25 cellular contexts compared by ENCODE assay signal in genomic region chr2:217332392-217332791, GRCh38.
A peak's percentile ranks its signal among the peaks of the same experiment; 100 is the strongest.
DNase-seq lines count a peak whose midpoint lies in the region; ATAC-seq and TF ChIP-seq lines count a peak whose summit lies in the region.
"Had no signal": no experiment of that assay in that cellular context is flagged by ENCODE, and none has a peak within 500 bp of the region (broad histone marks: within the 10 kb centered on the region; RNA-seq: fewer than 3 reads in every experiment).

No MANE protein-coding gene starts in this region.

- peaks cover 5% of the 10 kb centered on the region for H3K9me3 Mint-ChIP-seq in Caco-2 (ENCODE audit: unreplicated experiment)
- no peaks in the 10 kb centered on the region for H3K9me3 Mint-ChIP-seq in CD8-positive, alpha-beta T cell
- H3K9me3 Mint-ChIP-seq: central memory CD8-positive, alpha-beta T cell; stimulated activated naive CD8-positive, alpha-beta T cell treated with anti-CD3 and anti-CD28 coated beads, Interleukin-15, Interleukin-2, amounts not matched to agents 100 ng/mL and 50 ng/mL, for 24 hours had no signal

- no peak overlapping the region for H3K4me3 Mint-ChIP-seq in Caco-2 (ENCODE audit: unreplicated experiment)
- no peak overlapping the region for H3K4me3 Mint-ChIP-seq in CD8-positive, alpha-beta T cell
- H3K4me3 Mint-ChIP-seq: activated CD4-positive, alpha-beta T cell treated with anti-CD3 and anti-CD28 coated beads for 36 hours; activated naive CD8-positive, alpha-beta T cell; central memory CD8-positive, alpha-beta T cell; stimulated activated naive CD8-positive, alpha-beta T cell treated with anti-CD3 and anti-CD28 coated beads, Interleukin-15, Interleukin-2, amounts not matched to agents 100 ng/mL and 50 ng/mL, for 24 hours had no signal

- no peaks in the 10 kb centered on the region for H3K36me3 Mint-ChIP-seq in Caco-2 (ENCODE audit: insufficient read depth, unreplicated experiment)
- no peaks in the 10 kb centered on the region for H3K36me3 Mint-ChIP-seq in CD8-positive, alpha-beta T cell
- H3K36me3 Mint-ChIP-seq: activated naive CD8-positive, alpha-beta T cell had no signal

- H3K27me3 Mint-ChIP-seq in Caco-2 (ENCODE audit: insufficient read depth, unreplicated experiment): no peaks in the 10 kb centered on the region
- H3K27me3 Mint-ChIP-seq in CD8-positive, alpha-beta T cell (ENCODE audit: low read depth): no peaks in the 10 kb centered on the region
- H3K27me3 Mint-ChIP-seq: activated CD4-positive, alpha-beta T cell treated with anti-CD3 and anti-CD28 coated beads for 36 hours; activated naive CD8-positive, alpha-beta T cell; central memory CD8-positive, alpha-beta T cell had no signal

- no peak for TF ChIP-seq EP300 in sigmoid colon (IDR thresholded peaks at IDR 0.05)

- H3K27ac Mint-ChIP-seq in Caco-2 (ENCODE audit: unreplicated experiment): peak overlapping the region; percentile 78
- no peak overlapping the region for H3K27ac Mint-ChIP-seq in CD8-positive, alpha-beta T cell
- H3K27ac Mint-ChIP-seq: activated CD4-positive, alpha-beta T cell treated with anti-CD3 and anti-CD28 coated beads for 36 hours; activated naive CD8-positive, alpha-beta T cell; stimulated activated naive CD8-positive, alpha-beta T cell treated with anti-CD3 and anti-CD28 coated beads, Interleukin-15, Interleukin-2, amounts not matched to agents 100 ng/mL and 50 ng/mL, for 24 hours had no signal

- H3K27me3 ChIP-seq in Caco-2 (replicated peaks; ENCODE audit: control insufficient read depth, insufficient read depth, low read length): no peaks in the 10 kb centered on the region
- no peaks in the 10 kb centered on the region for H3K27me3 ChIP-seq in RWPE2 (ENCODE audit: insufficient read depth, poor library complexity, severe bottlenecking)
- no peaks in the 10 kb centered on the region for H3K27me3 ChIP-seq in sigmoid colon
- H3K27me3 ChIP-seq in MG63: no peaks in the 10 kb centered on the region
- H3K27me3 ChIP-seq in CD8-positive, alpha-beta T cell (ENCODE audit: insufficient read depth, low read length): no peaks in the 10 kb centered on the region
- H3K27me3 ChIP-seq: ascending aorta, BLaER1, upper lobe of left lung had no signal

- no peak overlapping the region for H3K4me3 ChIP-seq in Caco-2 (ENCODE audit: low read depth, low read length)
- H3K4me3 ChIP-seq in RWPE2 (ENCODE audit: severe bottlenecking): no peak overlapping the region
- no peak overlapping the region for H3K4me3 ChIP-seq in mesodermal cell (ENCODE audit: extremely low read depth, insufficient read depth, low read length, poor library complexity, severe bottlenecking)
- no peak overlapping the region for H3K4me3 ChIP-seq in sigmoid colon
- no peak overlapping the region for H3K4me3 ChIP-seq in MG63
- no peak overlapping the region for H3K4me3 ChIP-seq in CD8-positive, alpha-beta T cell (ENCODE audit: low read depth, low read length)
- H3K4me3 ChIP-seq: ascending aorta, BLaER1, prostate gland, upper lobe of left lung had no signal

- intact Hi-C loops in Caco-2 (cut with micrococcal nuclease; ENCODE audit: unreplicated experiment) (no loop called here), sigmoid colon (cut with DNase I) (no loop called here)
- intact Hi-C loops in CD8-positive, alpha-beta T cell (cut with DNase I, micrococcal nuclease): no loop called here

- POLR2A ChIA-PET in Caco-2 (lab: Charles Lee): no interaction called here
- POLR2A ChIA-PET in CD8-positive, alpha-beta T cell (lab: Charles Lee): no interaction called here

- peak overlapping the region; percentile 60 for H3K27ac ChIP-seq in RWPE2 (ENCODE audit: poor library complexity, severe bottlenecking)
- peak overlapping the region; percentile 86 for H3K27ac ChIP-seq in mesodermal cell (ENCODE audit: low read depth, low read length, severe bottlenecking)
- H3K27ac ChIP-seq in sigmoid colon: peak overlapping the region; percentile 78 to 82 (median 82)
- no peak overlapping the region for H3K27ac ChIP-seq in CD8-positive, alpha-beta T cell (ENCODE audit: low read depth, low read length)
- H3K27ac ChIP-seq: BLaER1, RWPE1 had no signal

- peaks cover 25% of the 10 kb centered on the region for H3K4me1 ChIP-seq in Caco-2
- peaks cover 23% of the 10 kb centered on the region for H3K4me1 ChIP-seq in RWPE2 (ENCODE audit: insufficient read depth, poor library complexity, severe bottlenecking)
- peaks cover 21% of the 10 kb centered on the region for H3K4me1 ChIP-seq in mesodermal cell (ENCODE audit: control insufficient read depth, insufficient read depth, low read length, poor library complexity, severe bottlenecking)
- H3K4me1 ChIP-seq in sigmoid colon: peaks cover 0 to 67% (median 61%) of the 10 kb centered on the region in 4 donors
- no peaks in the 10 kb centered on the region for H3K4me1 ChIP-seq in CD8-positive, alpha-beta T cell (ENCODE audit: insufficient read depth, low read length)
- H3K4me1 ChIP-seq: BLaER1, prostate gland had no signal

- DNase-seq in Caco-2 (no peak), RWPE2 (ENCODE audit: low spot score) (no peak), sigmoid colon (no peak), MG63 (no peak)
- no peak for DNase-seq in stimulated activated CD4-positive, alpha-beta T cell treated with anti-CD3 and anti-CD28 coated beads, Interleukin-2, amount 100 ng/mL, for 24 hours
- DNase-seq in CD8-positive, alpha-beta T cell: no peak
- DNase-seq: activated CD4-positive, alpha-beta T cell treated with anti-CD3 and anti-CD28 coated beads for 36 hours; activated CD8-positive, alpha-beta memory T cell treated with anti-CD3 and anti-CD28 coated beads for 24 hours; activated effector memory CD4-positive, alpha-beta T cell treated with Interleukin-2 at 50 U/mL for 16 hours; COR-L47; DMS79 treated with DMSO at 0.1 percent for 48 hours; GF-D8; NCI-H1436; NCI-H446 treated with DMSO at 0.1 percent for 48 hours had no signal

- TF ChIP-seq POLR2A in sigmoid colon (IDR thresholded peaks at IDR 0.05): no peak

- ATAC-seq in RWPE2 (ENCODE audit: low read depth) (no peak), HG02798 (IDR thresholded peaks at IDR 0.05; ENCODE audit: poor library complexity, unreplicated experiment) (no peak)
- no peak for ATAC-seq in CD8-positive, alpha-beta T cell
- ATAC-seq: activated CD4-positive, alpha-beta T cell treated with anti-CD3 and anti-CD28 coated beads for 36 hours; HCT116 had no signal

- peaks cover 39% of the 10 kb centered on the region for H3K4me1 Mint-ChIP-seq in Caco-2 (ENCODE audit: low read depth, unreplicated experiment)
- H3K4me1 Mint-ChIP-seq in CD8-positive, alpha-beta T cell (ENCODE audit: low read depth): no peaks in the 10 kb centered on the region
- H3K4me1 Mint-ChIP-seq: activated CD4-positive, alpha-beta T cell treated with anti-CD3 and anti-CD28 coated beads for 36 hours; central memory CD8-positive, alpha-beta T cell had no signal

- WGBS in mesodermal cell (ENCODE audit: insufficient coverage in 2 of 2), 2 experiments: no CpG with 5 or more reads among the region's 2 CpGs
- WGBS in sigmoid colon, 2 donors: 88 to 94% methylated on average over 2 of the region's 2 CpGs

- no peaks in the 10 kb centered on the region for H3K36me3 ChIP-seq in Caco-2 (ENCODE audit: control insufficient read depth, insufficient read depth, low read length)
- no peaks in the 10 kb centered on the region for H3K36me3 ChIP-seq in RWPE2 (ENCODE audit: low read depth)
- H3K36me3 ChIP-seq in mesodermal cell (ENCODE audit: control insufficient read depth, insufficient read depth, low read length): no peaks in the 10 kb centered on the region
- no peaks in the 10 kb centered on the region for H3K36me3 ChIP-seq in sigmoid colon
- H3K36me3 ChIP-seq in MG63: no peaks in the 10 kb centered on the region
- H3K36me3 ChIP-seq in CD8-positive, alpha-beta T cell (ENCODE audit: insufficient read depth, low read length): no peaks in the 10 kb centered on the region
- H3K36me3 ChIP-seq: ascending aorta, BLaER1, prostate gland, upper lobe of left lung had no signal

- BruUV-seq in Caco-2 (replicated peaks; lab: Mats Ljungman, UMichigan): no TSS peak

- CTCF ChIA-PET in Caco-2 (lab: Charles Lee): interaction anchor here (1.9 kb wide), 1 partner anchor 179 kb away, joined by 4 read pairs; no protein-coding TSS in a partner anchor
- CTCF ChIA-PET in CD8-positive, alpha-beta T cell (lab: Charles Lee): no interaction called here

- H3K9me3 ChIP-seq in Caco-2 (no peaks in the 10 kb centered on the region), RWPE2 (ENCODE audit: severe bottlenecking) (no peaks in the 10 kb centered on the region), mesodermal cell (ENCODE audit: control insufficient read depth, low read length) (no peaks in the 10 kb centered on the region), sigmoid colon (no peaks in the 10 kb centered on the region), MG63 (no peaks in the 10 kb centered on the region)
- H3K9me3 ChIP-seq in CD8-positive, alpha-beta T cell (ENCODE audit: low read length): no peaks in the 10 kb centered on the region
- H3K9me3 ChIP-seq: ascending aorta, BLaER1, prostate gland, upper lobe of left lung had no signal

- no peak for TF ChIP-seq CTCF in Caco-2 (IDR thresholded peaks at IDR 0.05; ENCODE audit: insufficient read depth in 1 of 2, low read depth in 1 of 2, low read length in 1 of 2, severe bottlenecking in 1 of 2, unreplicated experiment in 1 of 2)
- TF ChIP-seq CTCF in RWPE2 (IDR thresholded peaks at IDR 0.05; ENCODE audit: poor library complexity, severe bottlenecking): no peak
- TF ChIP-seq CTCF in sigmoid colon (IDR thresholded peaks at IDR 0.05): no peak
- TF ChIP-seq CTCF in CD8-positive, alpha-beta T cell (IDR thresholded peaks at IDR 0.05): no peak
